Comparison of ENCODE assay signal across 8 cellular contexts in genomic region chr19:49133621-49134454, GRCh38. TPM values are rescaled to one million over a fixed set of nuclear protein-coding genes. Genes with fewer than 3 reads are reported as not detected.
A peak's percentile ranks its signal among the peaks of the same experiment; 100 is the strongest.
DNase-seq lines count a peak whose midpoint lies in the region; ATAC-seq and TF ChIP-seq lines count a peak whose summit lies in the region.

No MANE protein-coding gene starts in this region.

- TF ChIP-seq CTCF in Calu3 (IDR thresholded peaks at IDR 0.05; ENCODE audit: unreplicated experiment) (no peak), fibroblast of mammary gland (conservative IDR thresholded peaks at IDR 0.05; ENCODE audit: control insufficient read depth, insufficient read depth, low read depth, low read length) (no peak), prostate gland (IDR thresholded peaks at IDR 0.05) (peak in 1 of 4 experiments; percentile 10)

- intact Hi-C loops in Calu3 (cut with micrococcal nuclease; ENCODE audit: unreplicated experiment), result no loop called here
- intact Hi-C loops in prostate gland (cut with DNase I), result no loop called here

- no peaks in the 10 kb centered on the region for H3K36me3 Mint-ChIP-seq in Calu3 (ENCODE audit: insufficient read depth, unreplicated experiment)

- ATAC-seq in GM21381 (IDR thresholded peaks at IDR 0.05; ENCODE audit: unreplicated experiment) (no peak), GM21576 (IDR thresholded peaks at IDR 0.05; ENCODE audit: unreplicated experiment) (no peak), HG02973 (IDR thresholded peaks at IDR 0.05; ENCODE audit: unreplicated experiment) (no peak)

- DNase-seq in Calu3, result peak; percentile 60
- peak; percentile 66 to 71 for DNase-seq in activated CD4-positive, alpha-beta T cell treated with anti-CD3 and anti-CD28 coated beads, Interleukin-2, amount 50 U/mL, for 48 hours
- peak; percentile 66 for DNase-seq in fibroblast of mammary gland (ENCODE audit: low read depth)
- peak; percentile 71 for DNase-seq in prostate gland (ENCODE audit: low spot score)
- no peak for DNase-seq in OCI-M2 (lab: John Stamatoyannopoulos, UW; ENCODE audit: unreplicated experiment)

- no peaks in the 10 kb centered on the region for H3K9me3 Mint-ChIP-seq in Calu3 (ENCODE audit: low read depth, unreplicated experiment)

- H3K4me1 ChIP-seq in prostate gland (replicated peaks), result no peaks in the 10 kb centered on the region

- H3K27ac ChIP-seq in prostate gland, result peak overlapping the region; percentile 47 to 62

- H3K27me3 ChIP-seq in prostate gland (replicated peaks; ENCODE audit: insufficient read depth), result no peaks in the 10 kb centered on the region

- no peak overlapping the region for H3K27ac Mint-ChIP-seq in Calu3 (ENCODE audit: unreplicated experiment)

- WGBS in prostate gland, result 24% methylated on average over 42 of the region's 42 CpGs

- H3K27me3 Mint-ChIP-seq in Calu3 (ENCODE audit: unreplicated experiment), result no peaks in the 10 kb centered on the region

- no TSS peak for BruUV-seq in Calu3 (replicated peaks; lab: Mats Ljungman, UMichigan)

- peaks cover 2% of the 10 kb centered on the region for H3K4me1 Mint-ChIP-seq in Calu3 (ENCODE audit: low read depth, unreplicated experiment)

- H3K4me3 ChIP-seq in fibroblast of mammary gland (ENCODE audit: control insufficient read depth, low read depth, low read length) (peak overlapping the region; percentile 3), prostate gland (peak overlapping the region; percentile 10 to 23)

- no peak for TF ChIP-seq POLR2A in prostate gland (IDR thresholded peaks at IDR 0.05)

- H3K36me3 ChIP-seq in prostate gland, result no peaks in the 10 kb centered on the region

- peak overlapping the region; percentile 58 for H3K4me3 Mint-ChIP-seq in Calu3 (ENCODE audit: low read depth, unreplicated experiment)

- no peaks in the 10 kb centered on the region for H3K9me3 ChIP-seq in prostate gland

- CTCF ChIA-PET in Calu3 (lab: Charles Lee), result interaction anchor here (0.6 kb wide), 1 partner anchor 72 kb away, joined by 12 read pairs; no protein-coding TSS in a partner anchor

RNA-seq across cellular contexts. Expression of gene PPFIA3, which starts 14.5 kb away (rescaled TPM):
- 4.9 and 6.0 TPM in 2 replicates for total RNA-seq in Calu3 (2022)
- total RNA-seq in prostate gland, result 10 to 100 TPM; 12.3 to 18.2 TPM

RNA-seq across cellular contexts. Expression of gene C19orf73, which starts 14.9 kb away (rescaled TPM):
- total RNA-seq in Calu3 (2022) (1.9 and 2.0 TPM in 2 replicates), prostate gland (10 to 100 TPM in 1 of 2 donors, 1 to 10 TPM in 1; 2.2 to 11.1 TPM)

RNA-seq across cellular contexts. Expression of gene LIN7B, which starts 19.7 kb away (rescaled TPM):
- total RNA-seq in Calu3 (2022) (7.0 and 7.5 TPM in 2 replicates), prostate gland (10 to 100 TPM; 31.2 to 64.3 TPM)

RNA-seq across cellular contexts. Expression of gene HRC, which starts 21.4 kb away (rescaled TPM):
- total RNA-seq in Calu3 (2022) (not detected in 2 replicates), prostate gland (1 to 10 TPM; 3.8 to 6.7 TPM)

RNA-seq across cellular contexts. Expression of gene TRPM4, which starts 23.8 kb away (rescaled TPM):
- total RNA-seq in Calu3 (2022) (70.0 and 79.9 TPM in 2 replicates), prostate gland (100 to 1,000 TPM in 1 of 2 donors, 10 to 100 TPM in 1; 99.0 to 126 TPM)
